ENCODE assay signal across 9 cellular contexts in genomic region chr1:159188375-159188788, GRCh38. TPM values are rescaled to one million over a fixed set of nuclear protein-coding genes. Genes with fewer than 3 reads are reported as not detected.
DNase-seq lines count a peak whose midpoint lies in the region; ATAC-seq, FAIRE-seq and TF ChIP-seq lines count a peak whose summit lies in the region.
"Had no signal": no experiment of that assay in that cellular context is flagged by ENCODE, and none has a peak within 500 bp of the region (broad histone marks: within the 10 kb centered on the region; RNA-seq: fewer than 3 reads in every experiment).

No MANE protein-coding gene starts in this region.

- no peak overlapping the region for H3K4me3 Mint-ChIP-seq in activated CD4-positive, alpha-beta T cell treated with anti-CD3 and anti-CD28 coated beads for 36 hours
- peak overlapping the region; percentile 85 for H3K4me3 Mint-ChIP-seq in neural progenitor cell

- peaks cover 27% of the 10 kb centered on the region for H3F3A ChIP-seq in neural progenitor cell (ENCODE audit: low read depth)

- peak overlapping the region; percentile 79 for H3K9ac ChIP-seq in NT2/D1 (ENCODE audit: insufficient read length, low read depth)
- no peak overlapping the region for H3K9ac ChIP-seq in neural progenitor cell

- H3K36me3 Mint-ChIP-seq in activated CD4-positive, alpha-beta T cell treated with anti-CD3 and anti-CD28 coated beads for 36 hours (ENCODE audit: low read depth) = no peaks in the 10 kb centered on the region
- no peaks in the 10 kb centered on the region for H3K36me3 Mint-ChIP-seq in neural progenitor cell

- no peaks in the 10 kb centered on the region for H3K9me3 Mint-ChIP-seq in activated CD4-positive, alpha-beta T cell treated with anti-CD3 and anti-CD28 coated beads for 36 hours (ENCODE audit: low read depth)
- H3K9me3 Mint-ChIP-seq in neural progenitor cell = no peaks in the 10 kb centered on the region

- no peak overlapping the region for H3K27ac ChIP-seq in neural progenitor cell

- CTCF ChIA-PET in activated CD4-positive, alpha-beta T cell treated with anti-CD3 and anti-CD28 coated beads for 36 hours (lab: Charles Lee) = interaction anchor here (0.6 to 1.1 kb wide), 2 partner anchors 8 to 10 kb away, joined by 3 read pairs; no protein-coding TSS in a partner anchor

- H3K36me3 ChIP-seq in NT2/D1 (ENCODE audit: insufficient read depth, insufficient read length, low read length) (peaks cover 11% of the 10 kb centered on the region), neural progenitor cell (no peaks in the 10 kb centered on the region)

- FAIRE-seq in RCC 7860 (lab: Jason Lieb, UNC) = no peak

- H3K4me1 Mint-ChIP-seq in activated CD4-positive, alpha-beta T cell treated with anti-CD3 and anti-CD28 coated beads for 36 hours = peaks cover 3% of the 10 kb centered on the region
- H3K4me1 Mint-ChIP-seq in neural progenitor cell = peaks cover 34% of the 10 kb centered on the region

- peaks cover 5% of the 10 kb centered on the region for H3K4me1 ChIP-seq in NT2/D1 (ENCODE audit: insufficient read depth, insufficient read length)
- peaks cover 30% of the 10 kb centered on the region for H3K4me1 ChIP-seq in neural progenitor cell

- H3K79me2 ChIP-seq in neural progenitor cell (ENCODE audit: low read depth) = peaks cover 20% of the 10 kb centered on the region

- TF ChIP-seq CTCF in fibroblast of villous mesenchyme (IDR thresholded peaks at IDR 0.05; ENCODE audit: insufficient read depth, low read depth, low read length) (no peak), neural progenitor cell (IDR thresholded peaks at IDR 0.05) (peak; percentile 38)

- DNase-seq in activated CD4-positive, alpha-beta T cell treated with anti-CD3 and anti-CD28 coated beads for 36 hours = peak; percentile 33
- DNase-seq in activated CD4-positive, alpha-beta T cell treated with anti-CD3 and anti-CD28 coated beads for 4 hours = no peak
- peak; percentile 92 for DNase-seq in NT2/D1 (ENCODE audit: low read depth, low spot score)
- peak; percentile 3 for DNase-seq in fibroblast of villous mesenchyme (ENCODE audit: low read depth)
- DNase-seq in neural progenitor cell (ENCODE audit: low spot score) = peak; percentile 95
- DNase-seq in SKM-1 (lab: John Stamatoyannopoulos, UW; ENCODE audit: unreplicated experiment) = no peak
- no peak for DNase-seq in RCC 7860 (ENCODE audit: low spot score)

- peak overlapping the region; percentile 97 for H3K4me2 ChIP-seq in neural progenitor cell

- H3K4me3 ChIP-seq in NT2/D1 (ENCODE audit: insufficient read length, low read depth) = peak overlapping the region; percentile 68
- no peak overlapping the region for H3K4me3 ChIP-seq in fibroblast of villous mesenchyme (ENCODE audit: low read depth, low read length)
- H3K4me3 ChIP-seq in neural progenitor cell = peak overlapping the region; percentile 72

- POLR2A ChIA-PET in activated CD4-positive, alpha-beta T cell treated with anti-CD3 and anti-CD28 coated beads for 36 hours (lab: Charles Lee) = no interaction called here

- no peak overlapping the region for H3K27ac Mint-ChIP-seq in activated CD4-positive, alpha-beta T cell treated with anti-CD3 and anti-CD28 coated beads for 36 hours
- H3K27ac Mint-ChIP-seq in neural progenitor cell = peak overlapping the region; percentile 21

- intact Hi-C loops in activated CD4-positive, alpha-beta T cell treated with anti-CD3 and anti-CD28 coated beads for 36 hours (cut with DNase I, micrococcal nuclease) = no loop called here

- H4K20me1 ChIP-seq in neural progenitor cell (ENCODE audit: low read depth) = peaks cover 13% of the 10 kb centered on the region

- peak; percentile 57 for ATAC-seq in activated CD4-positive, alpha-beta T cell treated with anti-CD3 and anti-CD28 coated beads for 36 hours
- ATAC-seq in HG02840 (IDR thresholded peaks at IDR 0.05; ENCODE audit: low FRiP score, unreplicated experiment) = peak; percentile 87

- peaks cover 52% of the 10 kb centered on the region for H3K27me3 Mint-ChIP-seq in activated CD4-positive, alpha-beta T cell treated with anti-CD3 and anti-CD28 coated beads for 36 hours
- peaks cover 8% of the 10 kb centered on the region for H3K27me3 Mint-ChIP-seq in neural progenitor cell (ENCODE audit: insufficient read depth, low read depth)

- H3K9me3 ChIP-seq in NT2/D1 (ENCODE audit: insufficient read depth, low read length) (no peaks in the 10 kb centered on the region), neural progenitor cell (ENCODE audit: low read depth) (no peaks in the 10 kb centered on the region)

- peaks cover 4% of the 10 kb centered on the region for H3K27me3 ChIP-seq in NT2/D1 (ENCODE audit: insufficient read depth, insufficient read length)
- no peaks in the 10 kb centered on the region for H3K27me3 ChIP-seq in neural progenitor cell

- peak overlapping the region; percentile 86 for H2AFZ ChIP-seq in neural progenitor cell (replicated peaks)

RNA-seq across cellular contexts. Expression of gene ACKR1, which starts 16.3 kb away (rescaled TPM):
- total RNA-seq in activated CD4-positive, alpha-beta T cell treated with anti-CD3 and anti-CD28 coated beads for 36 hours = not detected
- total RNA-seq in fibroblast of villous mesenchyme (not detected in 2 replicates), neural progenitor cell (ENCODE audit: low replicate concordance) (0.74 TPM in 1 of 2 replicates, not detected in the other)

RNA-seq across cellular contexts. Expression of gene CADM3, which starts 17.0 kb away (rescaled TPM):
- total RNA-seq in activated CD4-positive, alpha-beta T cell treated with anti-CD3 and anti-CD28 coated beads for 36 hours = not detected
- not detected in 2 replicates for total RNA-seq in fibroblast of villous mesenchyme
- 6.9 and 15.3 TPM in 2 replicates for total RNA-seq in neural progenitor cell (ENCODE audit: low replicate concordance)
- total RNA-seq: activated CD8-positive, alpha-beta memory T cell treated with anti-CD3 and anti-CD28 coated beads for 36 hours had no signal

Comparison
In these comparisons a context has a peak if more than half of its experiments do, and no peak if none do; other contexts are left out.
1. DNase-seq: peak in activated CD4-positive, alpha-beta T cell treated with anti-CD3 and anti-CD28 coated beads for 36 hours (single experiment), NT2/D1 (single experiment), fibroblast of villous mesenchyme (single experiment) and neural progenitor cell (single experiment); none in activated CD4-positive, alpha-beta T cell treated with anti-CD3 and anti-CD28 coated beads for 4 hours (0 of 2), SKM-1 (single experiment) and RCC 7860 (single experiment).